ENCODE assay signal across 8 cellular contexts in genomic region chr17:57671546-57672204, GRCh38.
DNase-seq lines count a peak whose midpoint lies in the region; ATAC-seq and TF ChIP-seq lines count a peak whose summit lies in the region.

No MANE protein-coding gene starts in this region.

- TF ChIP-seq RAD21 in neural cell (conservative IDR thresholded peaks at IDR 0.05), result peak; percentile 86

- ATAC-seq in stimulated activated naive CD8-positive, alpha-beta T cell treated with anti-CD3 and anti-CD28 coated beads, Interleukin-15, amount 100 ng/mL, for 72 hours, result peak; percentile 93

- H3K9me3 ChIP-seq in fibroblast of lung (ENCODE audit: control insufficient read depth, insufficient read depth, low read depth, low read length) (no peaks in the 10 kb centered on the region), neural cell (ENCODE audit: low read length) (no peaks in the 10 kb centered on the region)

- no peaks in the 10 kb centered on the region for H3K9me3 Mint-ChIP-seq in stimulated activated naive CD8-positive, alpha-beta T cell treated with anti-CD3 and anti-CD28 coated beads, Interleukin-15, amount 100 ng/mL, for 72 hours

- H4K20me1 ChIP-seq in KMS-11 (ENCODE audit: insufficient read depth) (no peaks in the 10 kb centered on the region), fibroblast of lung (ENCODE audit: control insufficient read depth, extremely low read depth, insufficient read depth, low read length) (no peaks in the 10 kb centered on the region), neural cell (ENCODE audit: insufficient read depth) (no peaks in the 10 kb centered on the region)

- H3K9me2 ChIP-seq in neural cell (ENCODE audit: insufficient read depth, low read length), result no peaks in the 10 kb centered on the region

- H3K27ac ChIP-seq in KMS-11 (no peak overlapping the region), fibroblast of lung (ENCODE audit: insufficient read depth, low read length) (no peak overlapping the region), neural cell (ENCODE audit: low read length) (peak overlapping the region; percentile 11)

- no peaks in the 10 kb centered on the region for H3K27me3 Mint-ChIP-seq in stimulated activated naive CD8-positive, alpha-beta T cell treated with anti-CD3 and anti-CD28 coated beads, Interleukin-15, amount 100 ng/mL, for 72 hours

- H3K9ac ChIP-seq in KMS-11, result no peak overlapping the region
- H3K9ac ChIP-seq in fibroblast of lung (ENCODE audit: insufficient read depth, low read length), result no peak overlapping the region
- H3K9ac ChIP-seq in neural cell (ENCODE audit: low read length), result peak overlapping the region; percentile 2

- H2AFZ ChIP-seq in KMS-11 (ENCODE audit: low read depth) (no peak overlapping the region), fibroblast of lung (ENCODE audit: low read length) (no peak overlapping the region), neural cell (ENCODE audit: low read depth, low read length) (no peak overlapping the region)

- H3K79me2 ChIP-seq in KMS-11 (ENCODE audit: insufficient read depth, low read depth), result no peaks in the 10 kb centered on the region
- no peaks in the 10 kb centered on the region for H3K79me2 ChIP-seq in fibroblast of lung (ENCODE audit: control insufficient read depth, insufficient read depth, low read length)
- no peaks in the 10 kb centered on the region for H3K79me2 ChIP-seq in neural cell (replicated peaks; ENCODE audit: insufficient read depth, low read length)

- TF ChIP-seq CTCF in KMS-11 (conservative IDR thresholded peaks at IDR 0.05; ENCODE audit: low read depth, low read length) (peak; percentile 95), fibroblast of lung (conservative IDR thresholded peaks at IDR 0.05 in 1 of 2, IDR thresholded peaks at IDR 0.05 in 1 of 2; ENCODE audit: low read depth in 1 of 2, low read length in 2 of 2) (peak; percentile 93 to 95), neural cell (IDR thresholded peaks at IDR 0.05; ENCODE audit: poor library complexity, severe bottlenecking) (peak; percentile 88)

- H3K27ac Mint-ChIP-seq in stimulated activated naive CD8-positive, alpha-beta T cell treated with anti-CD3 and anti-CD28 coated beads, Interleukin-15, amount 100 ng/mL, for 72 hours, result peak overlapping the region; percentile 86 to 95

- H3K4me1 Mint-ChIP-seq in stimulated activated naive CD8-positive, alpha-beta T cell treated with anti-CD3 and anti-CD28 coated beads, Interleukin-15, amount 100 ng/mL, for 72 hours, result peaks cover 40% of the 10 kb centered on the region

- H3K4me2 ChIP-seq in KMS-11 (no peak overlapping the region), fibroblast of lung (ENCODE audit: extremely low read depth, insufficient read depth, low read length) (peak overlapping the region; percentile 51), neural cell (ENCODE audit: low read length) (no peak overlapping the region)

- H3K4me1 ChIP-seq in KMS-11 (ENCODE audit: low read depth, poor library complexity, severe bottlenecking) (peaks cover 8% of the 10 kb centered on the region), fibroblast of lung (ENCODE audit: control insufficient read depth, extremely low read depth, insufficient read depth, low read length) (peaks cover 2% of the 10 kb centered on the region)

- H3K27me3 ChIP-seq in KMS-11 (ENCODE audit: insufficient read depth, low read depth), result no peaks in the 10 kb centered on the region
- no peaks in the 10 kb centered on the region for H3K27me3 ChIP-seq in fibroblast of lung (ENCODE audit: control insufficient read depth, insufficient read depth, low read length)
- H3K27me3 ChIP-seq in neural cell (ENCODE audit: insufficient read depth, low read depth, low read length), result no peaks in the 10 kb centered on the region

- no peak overlapping the region for H3K4me3 ChIP-seq in KMS-11 (IDR thresholded peaks at IDR 0.05; ENCODE audit: insufficient read depth, low read depth, low read length)
- peak overlapping the region in 1 of 4 experiments; percentile 19 for H3K4me3 ChIP-seq in fibroblast of lung (replicated peaks in 1 of 4; ENCODE audit: control extremely low read depth in 1 of 4, insufficient read depth in 1 of 4, low read depth in 3 of 4, low read length in 4 of 4)
- peak overlapping the region; percentile 24 for H3K4me3 ChIP-seq in neural cell (ENCODE audit: low read length)

- peak; percentile 64 for DNase-seq in activated gamma-delta T cell treated with Interleukin-2 at 50 U/mL for 16 hours
- DNase-seq in activated gamma-delta T cell (lab: John Stamatoyannopoulos, UW), result no peak
- DNase-seq in activated T-cell treated with anti-CD3 and anti-CD28 coated beads, Interleukin-2, amount 50 U/mL, for 48 hours, result peak; percentile 74 to 81
- peak; percentile 68 to 81 for DNase-seq in fibroblast of lung (ENCODE audit: low read depth in 2 of 2)
- DNase-seq in stimulated activated naive CD8-positive, alpha-beta T cell treated with anti-CD3 and anti-CD28 coated beads, Interleukin-15, amount 100 ng/mL, for 72 hours, result peak; percentile 70 to 84

- H3K4me3 Mint-ChIP-seq in stimulated activated naive CD8-positive, alpha-beta T cell treated with anti-CD3 and anti-CD28 coated beads, Interleukin-15, amount 100 ng/mL, for 72 hours, result peak overlapping the region; percentile 55 to 62

- H3K36me3 ChIP-seq in KMS-11 (ENCODE audit: insufficient read depth) (no peaks in the 10 kb centered on the region), fibroblast of lung (ENCODE audit: control insufficient read depth, insufficient read depth, low read length) (no peaks in the 10 kb centered on the region), neural cell (ENCODE audit: insufficient read depth, low read length) (no peaks in the 10 kb centered on the region)

- TF ChIP-seq EP300 in neural cell (conservative IDR thresholded peaks at IDR 0.05; ENCODE audit: poor library complexity, severe bottlenecking), result no peak

- no peaks in the 10 kb centered on the region for H3F3A ChIP-seq in neural cell (ENCODE audit: insufficient read depth, low read length, poor library complexity, severe bottlenecking)

TF ChIP-seq in PFSK-1, 5 proteins besides CTCF, POLR2A, EP300 and RAD21:
- TF ChIP-seq REST (IDR thresholded peaks at IDR 0.05; ENCODE audit: insufficient read depth in 1 of 2, low read depth in 2 of 2, low read length in 2 of 2) (no peak), FOXP2 (optimal IDR thresholded peaks at IDR 0.05; ENCODE audit: borderline replicate concordance, extremely low read depth, extremely low read length, insufficient read depth) (peak; percentile 59)

TF ChIP-seq in neural cell, 6 proteins besides CTCF, POLR2A, EP300 and RAD21:
- peak; percentile 89 for TF ChIP-seq SMC3 (conservative IDR thresholded peaks at IDR 0.05; ENCODE audit: poor library complexity)
- no peak for TF ChIP-seq EZH2 (IDR thresholded peaks at IDR 0.05; ENCODE audit: borderline replicate concordance, insufficient read depth, low read length, poor library complexity, severe bottlenecking)
- peak; percentile 44 for TF ChIP-seq MXI1 (conservative IDR thresholded peaks at IDR 0.05; ENCODE audit: poor library complexity, severe bottlenecking)
- TF ChIP-seq REST (IDR thresholded peaks at IDR 0.05; ENCODE audit: borderline replicate concordance), result no peak
